Comparison of ENCODE assay signal across 8 cellular contexts in the genomic region with DNA sequence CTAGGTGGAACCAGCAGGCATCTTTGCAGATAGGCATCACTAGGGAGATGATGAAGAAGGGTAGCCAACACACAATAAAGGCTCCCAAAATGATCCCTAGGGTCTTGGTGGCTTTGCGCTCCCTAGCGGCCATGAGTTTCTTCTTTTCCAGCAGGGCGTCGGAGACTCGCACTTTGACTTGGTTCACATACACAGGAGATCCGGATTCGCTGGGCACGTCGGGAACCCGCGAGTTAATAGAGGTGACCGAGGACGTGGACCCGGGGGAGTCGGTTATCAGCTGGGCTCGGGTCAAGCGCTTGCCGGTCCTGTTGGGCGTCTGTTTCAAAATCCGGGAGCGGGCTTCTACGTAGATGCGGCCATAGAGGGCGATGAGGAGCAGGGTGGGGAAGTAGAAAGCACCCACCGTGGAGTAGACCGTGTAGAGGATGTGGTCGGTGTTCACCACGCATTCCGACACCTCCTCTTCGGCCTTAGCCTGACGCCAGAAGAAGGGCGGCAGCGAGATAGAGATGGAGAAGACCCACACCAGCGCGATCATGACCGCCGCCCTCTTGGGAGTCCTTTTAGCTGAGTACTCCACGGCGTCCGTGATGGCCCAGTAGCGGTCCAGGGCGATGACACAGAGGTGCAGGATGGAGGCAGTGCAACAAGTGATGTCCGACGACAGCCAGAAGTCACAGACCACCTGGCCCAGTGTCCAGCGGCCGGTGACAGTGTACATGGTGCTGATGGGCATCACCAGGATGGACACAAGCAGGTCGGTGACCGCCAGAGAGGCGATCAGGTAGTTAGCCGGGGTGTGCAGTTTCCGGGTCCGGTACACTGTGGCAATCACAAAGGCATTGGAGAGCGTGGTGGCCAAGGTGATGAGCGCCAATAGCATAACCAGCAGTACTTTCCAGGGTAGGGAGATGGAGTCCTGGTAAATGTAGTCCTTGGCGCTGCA. TPM values are rescaled to one million over a fixed set of nuclear protein-coding genes. Genes with fewer than 3 reads are reported as not detected.
A peak's percentile ranks its signal among the peaks of the same experiment; 100 is the strongest.
DNase-seq lines count a peak whose midpoint lies in the region; ATAC-seq and TF ChIP-seq lines count a peak whose summit lies in the region.

No MANE protein-coding gene starts in this region.

- H3K27me3 Mint-ChIP-seq in stimulated activated naive B cell treated with anti-CD40 and anti-IgM and Interleukin-4, amounts not matched to agents 10 μg/mL and 1 μg/mL and 100 μg/mL, for 72 hours, result peaks cover 71 to 73% of the 10 kb centered on the region in 2 donors
- H3K27me3 Mint-ChIP-seq in activated T-helper 1 cell treated with anti-CD3 and anti-CD28 coated beads, Interleukin-12 subunit alpha, Interleukin-12 subunit beta, Interleukin-2, Interleukin-4 antibody, amounts not matched to agents 30 ng/mL and 10 ng/mL and 1 ng/mL, durations not matched to agents 14 hours and 24 hours and 36 hours (ENCODE audit: insufficient read depth), result peaks cover 44% of the 10 kb centered on the region

- ATAC-seq in stimulated activated naive B cell treated with anti-CD40 and anti-IgM and Interleukin-4, amounts not matched to agents 10 μg/mL and 1 μg/mL and 100 μg/mL, for 72 hours (replicated peaks), result peak in 1 of 2 donors; percentile 9
- ATAC-seq in HG03521 (IDR thresholded peaks at IDR 0.05; ENCODE audit: unreplicated experiment), result no peak

- DNase-seq in KBM-7 (peak; percentile 41), cardiac fibroblast (ENCODE audit: low read depth in 2 of 2) (peak in 1 of 2 donors; percentile 62), islet precursor cell (peak; percentile 68), D341Med (ENCODE audit: low spot score) (no peak)
- no peak for DNase-seq in stimulated activated naive B cell treated with anti-CD40 and anti-IgM and Interleukin-4, amounts not matched to agents 10 μg/mL and 1 μg/mL and 100 μg/mL, for 72 hours
- no peak for DNase-seq in activated T-helper 1 cell treated with anti-CD3 and anti-CD28 coated beads, Interleukin-12 subunit alpha, Interleukin-12 subunit beta, Interleukin-2, Interleukin-4 antibody, amounts not matched to agents 30 ng/mL and 10 ng/mL and 1 ng/mL, durations not matched to agents 14 hours and 24 hours and 36 hours (ENCODE audit: low spot score)
- no peak for DNase-seq in activated CD4-positive, alpha-beta T cell treated with anti-CD3 and anti-CD28 coated beads for 48 hours

- intact Hi-C loops in activated T-helper 1 cell treated with anti-CD3 and anti-CD28 coated beads, Interleukin-12 subunit alpha, Interleukin-12 subunit beta, Interleukin-2, Interleukin-4 antibody, amounts not matched to agents 30 ng/mL and 10 ng/mL and 1 ng/mL, durations not matched to agents 14 hours and 24 hours and 36 hours (cut with micrococcal nuclease), result no loop called here

- H3K27ac Mint-ChIP-seq in stimulated activated naive B cell treated with anti-CD40 and anti-IgM and Interleukin-4, amounts not matched to agents 10 μg/mL and 1 μg/mL and 100 μg/mL, for 72 hours, result peak overlapping the region; percentile 4
- no peak overlapping the region for H3K27ac Mint-ChIP-seq in activated T-helper 1 cell treated with anti-CD3 and anti-CD28 coated beads, Interleukin-12 subunit alpha, Interleukin-12 subunit beta, Interleukin-2, Interleukin-4 antibody, amounts not matched to agents 30 ng/mL and 10 ng/mL and 1 ng/mL, durations not matched to agents 14 hours and 24 hours and 36 hours

- TF ChIP-seq CTCF in cardiac fibroblast (IDR thresholded peaks at IDR 0.05; ENCODE audit: low read depth, low read length), result peak; percentile 25

- H3K4me3 ChIP-seq in cardiac fibroblast (replicated peaks in 1 of 2; ENCODE audit: low read depth in 2 of 2, low read length in 2 of 2), result peak overlapping the region; percentile 52 to 64

- H3K4me3 Mint-ChIP-seq in stimulated activated naive B cell treated with anti-CD40 and anti-IgM and Interleukin-4, amounts not matched to agents 10 μg/mL and 1 μg/mL and 100 μg/mL, for 72 hours, result peak overlapping the region; percentile 66 to 67
- no peak overlapping the region for H3K4me3 Mint-ChIP-seq in activated T-helper 1 cell treated with anti-CD3 and anti-CD28 coated beads, Interleukin-12 subunit alpha, Interleukin-12 subunit beta, Interleukin-2, Interleukin-4 antibody, amounts not matched to agents 30 ng/mL and 10 ng/mL and 1 ng/mL, durations not matched to agents 14 hours and 24 hours and 36 hours

- H3K9me3 Mint-ChIP-seq in stimulated activated naive B cell treated with anti-CD40 and anti-IgM and Interleukin-4, amounts not matched to agents 10 μg/mL and 1 μg/mL and 100 μg/mL, for 72 hours, result peaks cover 0 to 4% of the 10 kb centered on the region in 2 donors
- H3K9me3 Mint-ChIP-seq in activated T-helper 1 cell treated with anti-CD3 and anti-CD28 coated beads, Interleukin-12 subunit alpha, Interleukin-12 subunit beta, Interleukin-2, Interleukin-4 antibody, amounts not matched to agents 30 ng/mL and 10 ng/mL and 1 ng/mL, durations not matched to agents 14 hours and 24 hours and 36 hours, result peaks cover 3% of the 10 kb centered on the region

- peaks cover 0 to 8% of the 10 kb centered on the region in 2 donors for H3K36me3 Mint-ChIP-seq in stimulated activated naive B cell treated with anti-CD40 and anti-IgM and Interleukin-4, amounts not matched to agents 10 μg/mL and 1 μg/mL and 100 μg/mL, for 72 hours
- peaks cover 3% of the 10 kb centered on the region for H3K36me3 Mint-ChIP-seq in activated T-helper 1 cell treated with anti-CD3 and anti-CD28 coated beads, Interleukin-12 subunit alpha, Interleukin-12 subunit beta, Interleukin-2, Interleukin-4 antibody, amounts not matched to agents 30 ng/mL and 10 ng/mL and 1 ng/mL, durations not matched to agents 14 hours and 24 hours and 36 hours (ENCODE audit: low read depth)

- H3K4me1 Mint-ChIP-seq in stimulated activated naive B cell treated with anti-CD40 and anti-IgM and Interleukin-4, amounts not matched to agents 10 μg/mL and 1 μg/mL and 100 μg/mL, for 72 hours, result peaks cover 23 to 29% of the 10 kb centered on the region in 2 donors
- H3K4me1 Mint-ChIP-seq in activated T-helper 1 cell treated with anti-CD3 and anti-CD28 coated beads, Interleukin-12 subunit alpha, Interleukin-12 subunit beta, Interleukin-2, Interleukin-4 antibody, amounts not matched to agents 30 ng/mL and 10 ng/mL and 1 ng/mL, durations not matched to agents 14 hours and 24 hours and 36 hours (ENCODE audit: low read depth), result peaks cover 14% of the 10 kb centered on the region

- in situ Hi-C loops in KBM-7 (cut with MboI; ENCODE audit: low pct_unique_long_range_greater_than_20kb, low sequenced_read_pairs), result no loop called here

RNA-seq across cellular contexts. Expression of a gene that starts 0.7 kb away (rescaled TPM):
- total RNA-seq in activated T-helper 1 cell treated with anti-CD3 and anti-CD28 coated beads, Interleukin-12 subunit alpha, Interleukin-12 subunit beta, Interleukin-2, Interleukin-4 antibody, amounts not matched to agents 30 ng/mL and 10 ng/mL and 1 ng/mL, durations not matched to agents 14 hours and 24 hours and 36 hours, result not detected in 2 replicates

Comparison
In these comparisons a context has a peak if more than half of its experiments do, and no peak if none do; other contexts are left out.
1. DNase-seq: peak in KBM-7 (single experiment) and islet precursor cell (single experiment); none in stimulated activated naive B cell treated with anti-CD40 and anti-IgM and Interleukin-4, amounts not matched to agents 10 μg/mL and 1 μg/mL and 100 μg/mL, for 72 hours (single experiment), activated T-helper 1 cell treated with anti-CD3 and anti-CD28 coated beads, Interleukin-12 subunit alpha, Interleukin-12 subunit beta, Interleukin-2, Interleukin-4 antibody, amounts not matched to agents 30 ng/mL and 10 ng/mL and 1 ng/mL, durations not matched to agents 14 hours and 24 hours and 36 hours (single experiment), activated CD4-positive, alpha-beta T cell treated with anti-CD3 and anti-CD28 coated beads for 48 hours (single experiment) and D341Med (single experiment).